In the genomic region with DNA sequence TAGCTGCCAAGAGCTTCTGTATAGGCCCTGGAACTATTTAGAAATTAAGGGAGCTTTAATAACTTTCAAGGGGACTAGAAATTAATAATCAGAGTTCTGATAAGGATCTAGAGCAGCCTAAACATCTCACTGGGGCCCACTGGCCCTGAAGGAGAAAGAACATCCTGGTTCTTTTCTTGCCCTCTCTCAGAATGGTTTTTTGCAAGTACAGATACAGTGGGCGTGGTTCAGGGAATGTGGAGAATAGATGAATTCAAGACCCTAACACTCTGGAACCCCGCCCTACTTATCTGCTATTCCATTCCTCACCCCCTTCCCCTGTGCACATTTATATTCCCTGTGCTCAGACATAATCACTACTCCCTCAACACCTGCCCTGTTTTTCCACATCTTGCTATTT, we compare ENCODE assay signal across 37 cellular contexts.
"Had no signal": no experiment of that assay in that cellular context is flagged by ENCODE, and none has a peak within 500 bp of the region (broad histone marks: within the 10 kb centered on the region; RNA-seq: fewer than 3 reads in every experiment).

No MANE protein-coding gene starts in this region.

- H3K27ac Mint-ChIP-seq: activated B cell treated with CpG ODN at 0.5 μM for 24 hours; activated CD4-positive, alpha-beta memory T cell treated with anti-CD3 and anti-CD28 coated beads for 36 hours; activated CD4-positive, alpha-beta T cell treated with anti-CD3 and anti-CD28 coated beads, Interleukin-2, amount 10 ng/mL, durations not matched to agents 24 days and 14 days; activated CD8-positive, alpha-beta T cell treated with anti-CD3 and anti-CD28 coated beads for 36 hours; activated naive CD4-positive, alpha-beta T cell treated with anti-CD3 and anti-CD28 coated beads for 36 hours; activated naive CD4-positive, alpha-beta T cell treated with anti-CD3 and anti-CD28 coated beads, Interleukin-2, amount 50 U/mL, for 72 hours; activated naive CD8-positive, alpha-beta T cell treated with anti-CD3 and anti-CD28 coated beads for 36 hours; activated T-cell treated with anti-CD3 and anti-CD28 coated beads, Interleukin-2, amount 50 U/mL, for 72 hours; activated T-helper 1 cell treated with anti-CD3 and anti-CD28 coated beads, Interleukin-12 subunit alpha, Interleukin-12 subunit beta, Interleukin-2, Interleukin-4 antibody, amounts not matched to agents 30 ng/mL and 10 ng/mL and 1 ng/mL, durations not matched to agents 14 hours and 24 hours and 36 hours; activated T-helper 17 cell treated with anti-CD3 and anti-CD28 coated beads, Interleukin-2, amount 50 U/mL, for 72 hours; T-helper 1 cell treated with Interleukin-12 subunit alpha and Interleukin-12 subunit beta and Interleukin-4 antibody, amounts not matched to agents 30 μg/mL and 1 μg/mL, for 36 hours; T-helper 2 cell treated with Interferon-gamma antibody and Interleukin-4, amounts not matched to agents 5 μg/mL and 100 μg/mL, for 36 hours had no signal

- H3K27me3 ChIP-seq: adrenal gland, body of pancreas, brain microvascular endothelial cell, breast epithelium had no signal

- H3K27me3 Mint-ChIP-seq: activated B cell treated with CpG ODN at 0.5 μM for 24 hours; activated CD4-positive, alpha-beta memory T cell treated with anti-CD3 and anti-CD28 coated beads for 36 hours; activated naive CD8-positive, alpha-beta T cell treated with anti-CD3 and anti-CD28 coated beads for 36 hours had no signal

- H3K4me1 Mint-ChIP-seq: activated B cell treated with CpG ODN at 0.5 μM for 24 hours; activated CD4-positive, alpha-beta T cell treated with anti-CD3 and anti-CD28 coated beads, Interleukin-2, amount 10 ng/mL, durations not matched to agents 24 days and 14 days; activated naive CD8-positive, alpha-beta T cell treated with anti-CD3 and anti-CD28 coated beads for 36 hours; activated T-helper 17 cell treated with anti-CD3 and anti-CD28 coated beads, Interleukin-2, amount 50 U/mL, for 72 hours had no signal

- H3K27ac ChIP-seq: adrenal gland, body of pancreas, brain microvascular endothelial cell, VCaP had no signal

- FAIRE-seq: astrocyte, TTC549 had no signal

- ATAC-seq: activated CD8-positive, alpha-beta T cell treated with anti-CD3 and anti-CD28 coated beads for 36 hours; activated naive CD4-positive, alpha-beta T cell treated with anti-CD3 and anti-CD28 coated beads, Interleukin-2, amount 50 U/mL, for 72 hours; activated T-cell treated with anti-CD3 and anti-CD28 coated beads, Interleukin-2, amount 50 U/mL, for 4 hours; activated T-cell treated with anti-CD3 and anti-CD28 coated beads, Interleukin-2, amount 50 U/mL, for 72 hours; activated T-helper 17 cell treated with anti-CD3 and anti-CD28 coated beads, Interleukin-2, amount 50 U/mL, for 72 hours; body of pancreas had no signal

- H3K4me3 Mint-ChIP-seq: activated B cell treated with CpG ODN at 0.5 μM for 24 hours; activated CD4-positive, alpha-beta memory T cell treated with anti-CD3 and anti-CD28 coated beads for 36 hours; activated CD4-positive, alpha-beta T cell treated with anti-CD3 and anti-CD28 coated beads, Interleukin-2, amount 10 ng/mL, durations not matched to agents 24 days and 14 days; activated CD8-positive, alpha-beta T cell treated with anti-CD3 and anti-CD28 coated beads for 36 hours; activated naive CD4-positive, alpha-beta T cell treated with anti-CD3 and anti-CD28 coated beads for 36 hours; activated naive CD8-positive, alpha-beta T cell treated with anti-CD3 and anti-CD28 coated beads for 36 hours; activated T-cell treated with anti-CD3 and anti-CD28 coated beads, Interleukin-2, amount 50 U/mL, for 4 hours; activated T-cell treated with anti-CD3 and anti-CD28 coated beads, Interleukin-2, amount 50 U/mL, for 72 hours; activated T-helper 1 cell treated with anti-CD3 and anti-CD28 coated beads, Interleukin-12 subunit alpha, Interleukin-12 subunit beta, Interleukin-2, Interleukin-4 antibody, amounts not matched to agents 30 ng/mL and 10 ng/mL and 1 ng/mL, durations not matched to agents 14 hours and 24 hours and 36 hours; activated T-helper 17 cell treated with anti-CD3 and anti-CD28 coated beads, Interleukin-2, amount 50 U/mL, for 72 hours; T-helper 1 cell treated with Interleukin-12 subunit alpha and Interleukin-12 subunit beta and Interleukin-4 antibody, amounts not matched to agents 30 μg/mL and 1 μg/mL, for 36 hours; T-helper 2 cell treated with Interferon-gamma antibody and Interleukin-4, amounts not matched to agents 5 μg/mL and 100 μg/mL, for 36 hours had no signal

- DNase-seq: activated B cell treated with CpG ODN at 0.5 μM for 24 hours; activated CD4-positive, alpha-beta memory T cell treated with anti-CD3 and anti-CD28 coated beads for 36 hours; activated CD4-positive, alpha-beta T cell treated with anti-CD3 and anti-CD28 coated beads for 4 hours; activated CD4-positive, alpha-beta T cell treated with anti-CD3 and anti-CD28 coated beads, Interleukin-2, amount 10 ng/mL, durations not matched to agents 24 days and 14 days; activated CD4-positive, alpha-beta T cell treated with anti-CD3 and anti-CD28 coated beads, Interleukin-2, amount 50 U/mL, for 1 hour; activated CD4-positive, alpha-beta T cell treated with anti-CD3 and anti-CD28 coated beads, Interleukin-2, amount 50 U/mL, for 4 hours; activated CD4-positive, CD25-positive, alpha-beta regulatory T cell treated with anti-CD3 and anti-CD28 coated beads, Interleukin-2, amount 50 U/mL, for 72 hours; activated CD8-positive, alpha-beta memory T cell treated with anti-CD3 and anti-CD28 coated beads, Interleukin-2, amount 50 U/mL, for 4 hours; activated CD8-positive, alpha-beta T cell treated with anti-CD3 and anti-CD28 coated beads for 36 hours; activated effector memory CD4-positive, alpha-beta T cell treated with anti-CD3 and anti-CD28 coated beads, Interleukin-2, amount 50 U/mL, for 16 hours; activated gamma-delta T cell treated with Interleukin-2 at 50 U/mL for 16 hours; activated naive CD4-positive, alpha-beta T cell; activated naive CD4-positive, alpha-beta T cell treated with anti-CD3 and anti-CD28 coated beads for 36 hours; activated naive CD4-positive, alpha-beta T cell treated with anti-CD3 and anti-CD28 coated beads, Interleukin-2, amount 50 U/mL, for 16 hours; activated naive CD8-positive, alpha-beta T cell treated with anti-CD3 and anti-CD28 coated beads for 36 hours; activated T-cell treated with anti-CD3 and anti-CD28 coated beads for 4 hours; activated T-cell treated with anti-CD3 and anti-CD28 coated beads, Interleukin-2, amount 50 U/mL, for 1 hour; activated T-cell treated with anti-CD3 and anti-CD28 coated beads, Interleukin-2, amount 50 U/mL, for 4 hours; activated T-cell treated with anti-CD3 and anti-CD28 coated beads, Interleukin-2, amount 50 U/mL, for 72 hours; adrenal gland; amniotic stem cell; aorta; body of pancreas; brain microvascular endothelial cell; central memory CD4-positive, alpha-beta T cell; T-helper 1 cell; T-helper 2 cell; T-helper 9 cell had no signal

- H3K36me3 Mint-ChIP-seq: activated naive CD4-positive, alpha-beta T cell treated with anti-CD3 and anti-CD28 coated beads, Interleukin-2, amount 50 U/mL, for 72 hours; activated naive CD8-positive, alpha-beta T cell treated with anti-CD3 and anti-CD28 coated beads for 36 hours had no signal

- H3K9me3 ChIP-seq: adrenal gland, body of pancreas had no signal

- H3K9me3 Mint-ChIP-seq: activated T-helper 17 cell treated with anti-CD3 and anti-CD28 coated beads, Interleukin-2, amount 50 U/mL, for 72 hours had no signal

- H3K4me3 ChIP-seq: adrenal gland, body of pancreas, breast epithelium had no signal

- H3K36me3 ChIP-seq: adrenal gland, breast epithelium had no signal
